In genomic region chr18:48922203-48922800, GRCh38 we compare ENCODE assay signal across 1 cellular context.
TF ChIP-seq lines count a peak whose summit lies in the region.

No MANE protein-coding gene starts in this region.

TF ChIP-seq in GM12878, 131 proteins besides CTCF, POLR2A, EP300 and RAD21 (continued from another document):
- TF ChIP-seq YY1 (IDR thresholded peaks at IDR 0.05; ENCODE audit: low read depth, low read length), result no peak
- no peak for TF ChIP-seq GABPA (IDR thresholded peaks at IDR 0.05; ENCODE audit: low read depth)
- TF ChIP-seq TCF3 (IDR thresholded peaks at IDR 0.05; ENCODE audit: borderline replicate concordance, insufficient read depth, low read depth, low read length), result no peak
- no peak for TF ChIP-seq RAD51 (IDR thresholded peaks at IDR 0.05)
- no peak for TF ChIP-seq WRNIP1 (IDR thresholded peaks at IDR 0.05; ENCODE audit: borderline replicate concordance, low read depth, low read length)
- no peak for TF ChIP-seq RELB (IDR thresholded peaks at IDR 0.05; ENCODE audit: low read depth)
